ENCODE assay signal across 8 cellular contexts in the genomic region with DNA sequence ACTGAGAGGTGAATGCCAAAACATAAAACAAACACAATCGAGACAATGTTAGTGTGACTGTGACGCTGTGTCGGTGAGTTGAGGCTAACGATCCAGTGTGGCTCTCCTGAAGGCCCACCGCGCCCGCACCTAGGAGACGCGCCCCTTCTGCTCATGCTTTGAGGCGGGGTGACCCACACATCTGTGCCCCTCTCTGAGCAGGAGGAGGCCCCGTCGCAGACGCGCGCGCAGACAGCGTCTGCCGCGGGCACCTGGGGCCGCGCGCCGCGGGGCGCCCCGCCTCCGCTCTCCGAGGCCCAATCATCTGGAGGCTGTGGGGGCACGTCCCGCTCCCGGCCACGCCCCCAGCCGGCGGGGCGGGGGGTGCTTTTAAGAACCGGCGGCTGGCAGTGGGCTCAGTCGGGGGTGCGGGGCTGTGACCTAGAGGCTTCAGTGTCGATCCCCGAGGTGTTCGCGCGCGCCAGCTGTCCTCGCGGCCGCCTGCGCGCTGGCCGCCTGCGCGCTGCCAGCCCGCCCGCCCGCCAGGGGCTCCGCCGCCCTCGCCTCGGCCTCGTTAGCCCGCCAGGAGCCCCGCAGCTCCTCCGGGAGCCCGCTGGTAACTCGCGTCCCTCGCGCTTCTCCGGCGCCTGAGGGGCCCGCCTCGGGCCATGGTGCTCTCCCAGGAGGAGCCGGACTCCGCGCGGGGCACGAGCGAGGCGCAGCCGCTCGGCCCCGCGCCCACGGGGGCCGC. TPM values are rescaled to one million over a fixed set of nuclear protein-coding genes. Genes with fewer than 3 reads are reported as not detected.
DNase-seq lines count a peak whose midpoint lies in the region; ATAC-seq and TF ChIP-seq lines count a peak whose summit lies in the region.

SLC16A10 (plus strand) TSS at position 398 of the 730 bp plus-strand sequence; CDS start at position 648, 250 bp downstream.

- H3K9me3 ChIP-seq in iPS-20b (ENCODE audit: insufficient read depth, low read depth, low read length) = no peaks in the 10 kb centered on the region
- no peaks in the 10 kb centered on the region for H3K9me3 ChIP-seq in spleen

- peak; percentile 92 for ATAC-seq in HG02678 (IDR thresholded peaks at IDR 0.05; ENCODE audit: unreplicated experiment)

- H3K27me3 ChIP-seq in iPS-20b (ENCODE audit: insufficient read depth, low read length) (peaks cover 48% of the 10 kb centered on the region), spleen (replicated peaks in 1 of 7) (peaks cover 0 to 59% (median 33%) of the 10 kb centered on the region in 7 donors)

- in situ Hi-C loops in GM13976 (cut with MboI; ENCODE audit: low sequenced_read_pairs, unreplicated experiment) = no loop called here

- intact Hi-C loops in spleen (cut with DNase I; ENCODE audit: low total_unique reads) = no loop called here

- H3K4me3 ChIP-seq in iPS-20b (ENCODE audit: low read length) = peak within 1 kb of the TSS; percentile 74
- peak within 1 kb of the TSS; percentile 52 to 88 (median 69) for H3K4me3 ChIP-seq in spleen

- TF ChIP-seq CTCF in GM13976 (IDR thresholded peaks at IDR 0.05; ENCODE audit: borderline replicate concordance, control extremely low read depth, extremely low read depth, insufficient read depth, missing control alignments) (no peak), spleen (IDR thresholded peaks at IDR 0.05 in 8 of 11, conservative IDR thresholded peaks at IDR 0.05 in 3 of 11) (no peak)

- peak within 1 kb of the TSS; percentile 68; the same call in 1 of the 2 replicates for H3K9ac ChIP-seq in iPS-20b (ENCODE audit: low read depth, low read length)

- H3K36me3 ChIP-seq in iPS-20b (ENCODE audit: insufficient read depth, low read depth, low read length) (no peaks in the 10 kb centered on the region), spleen (no peaks in the 10 kb centered on the region)

- H3K4me1 ChIP-seq in iPS-20b (ENCODE audit: insufficient read depth, low read length) (peaks cover 13% of the 10 kb centered on the region; the same call in 1 of the 2 replicates), spleen (peaks cover 11 to 33% (median 23%) of the 10 kb centered on the region in 6 donors)

- 0 to 2% (median 0%) methylated on average over 28 to 86 of the region's 86 CpGs for WGBS in spleen, 5 donors

- peak in 1 of 3 donors; percentile 15 for TF ChIP-seq POLR2A in spleen (IDR thresholded peaks at IDR 0.05)

- peak; percentile 93 for DNase-seq in GM13976 (ENCODE audit: low spot score)
- DNase-seq in NCI-H1105 treated with DMSO at 0.1 percent for 48 hours (lab: John Stamatoyannopoulos, UW) = peak; percentile 89
- DNase-seq in T1000 (lab: John Stamatoyannopoulos, UW) = peak; percentile 72
- peak; percentile 73 for DNase-seq in astrocyte of the hippocampus (ENCODE audit: low read depth, low spot score)
- peak; percentile 86 for DNase-seq in spleen
- DNase-seq in NCI-H510A treated with DMSO at 0.1 percent for 48 hours (lab: John Stamatoyannopoulos, UW) = no peak

- no peak within 1 kb of the TSS for H3K27ac ChIP-seq in iPS-20b (ENCODE audit: low read length)
- H3K27ac ChIP-seq in spleen = peak within 1 kb of the TSS in 4 of 8 donors; percentile 2 to 61 (median 42)

RNA-seq across cellular contexts. Expression of gene SLC16A10, which starts in this region (rescaled TPM):
- 10 to 100 TPM in 2 of 7 donors, 1 to 10 TPM in 5; 4.9 to 19.9 (median 6.9) TPM for total RNA-seq in spleen
- 1 to 10 TPM in 1 of 3 donors, under 1 TPM in 2; 0.24 to 1.3 (median 0.46) TPM for polyA plus RNA-seq in spleen
